ENCODE assay signal across 18 cellular contexts in genomic region chr20:38523697-38524096, GRCh38. TPM values are rescaled to one million over a fixed set of nuclear protein-coding genes. Genes with fewer than 3 reads are reported as not detected.
DNase-seq lines count a peak whose midpoint lies in the region; TF ChIP-seq lines count a peak whose summit lies in the region.
"Had no signal": no experiment of that assay in that cellular context is flagged by ENCODE, and none has a peak within 500 bp of the region (broad histone marks: within the 10 kb centered on the region; RNA-seq: fewer than 3 reads in every experiment).

No MANE protein-coding gene starts in this region.

- H3K4me3 ChIP-seq in fibroblast of the aortic adventitia (ENCODE audit: low read depth, low read length): no peak overlapping the region
- H3K4me3 ChIP-seq: BLaER1 had no signal

- TF ChIP-seq CTCF in fibroblast of the aortic adventitia (IDR thresholded peaks at IDR 0.05; ENCODE audit: insufficient read depth, low read length): no peak

- DNase-seq in AG08396 (ENCODE audit: low spot score) (peak; percentile 62), HCEC 1CT (peak; percentile 71), amniotic epithelial cell (ENCODE audit: low read depth) (peak; percentile 68), fibroblast of the aortic adventitia (ENCODE audit: low read depth) (peak; percentile 57), OCI-M1 (lab: John Stamatoyannopoulos, UW) (no peak), NCI-H2171 treated with DMSO at 0.1 percent for 48 hours (lab: John Stamatoyannopoulos, UW) (no peak), hippocampal formation (lab: John Stamatoyannopoulos, UW) (no peak)
- no peak for DNase-seq in central memory CD4-positive, alpha-beta T cell
- DNase-seq: activated CD4-positive, alpha-beta T cell treated with anti-CD3 and anti-CD28 coated beads for 48 hours; activated T-cell treated with anti-CD3 and anti-CD28 coated beads, Interleukin-2, amount 50 U/mL, for 4 hours; amniotic stem cell; NCI-H2029; posterior cingulate gyrus; stimulated activated CD4-positive, alpha-beta T cell treated with anti-CD3 and anti-CD28 coated beads, Interleukin-12 subunit alpha, Interleukin-12 subunit beta, amount 100 ng/mL, for 4 hours; substantia nigra had no signal

RNA-seq across cellular contexts. Expression of gene RALGAPB, which starts 51.1 kb away (rescaled TPM):
- 48.7 and 49.0 TPM in 2 replicates for total RNA-seq in fibroblast of the aortic adventitia (ENCODE audit: low replicate concordance)

RNA-seq across cellular contexts. Expression of gene ADIG, which starts 57.3 kb away (rescaled TPM):
- total RNA-seq in fibroblast of the aortic adventitia (ENCODE audit: low replicate concordance): not detected in 2 replicates
- total RNA-seq: activated T-cell treated with anti-CD3 and anti-CD28 coated beads, Interleukin-2, amount 50 U/mL, for 4 hours; kidney epithelial cell; T-helper 2 cell treated with Interferon-gamma antibody and Interleukin-4, amounts not matched to agents 100 ng/mL and 5 ng/mL, for 36 hours had no signal

Comparison
In these comparisons a context has a peak if more than half of its experiments do, and no peak if none do; other contexts are left out.
1. DNase-seq: peak in AG08396 (single experiment), HCEC 1CT (single experiment), amniotic epithelial cell (single experiment) and fibroblast of the aortic adventitia (single experiment); none in central memory CD4-positive, alpha-beta T cell (single experiment), OCI-M1 (single experiment), NCI-H2171 treated with DMSO at 0.1 percent for 48 hours (single experiment) and hippocampal formation (0 of 2).